Comparison of ENCODE assay signal across 1 cellular context in genomic region chr1:36965301-36966159, GRCh38.
A peak's percentile ranks its signal among the peaks of the same experiment; 100 is the strongest.
TF ChIP-seq lines count a peak whose summit lies in the region.

No MANE protein-coding gene starts in this region.

TF ChIP-seq in HEK293, 187 proteins besides CTCF, POLR2A, EP300 and RAD21 (continued from another document and continues in another):
- TF ChIP-seq ZNF670 (tag by site-specific recombination; IDR thresholded peaks at IDR 0.05; ENCODE audit: low read depth) (no peak), ZNF148 (tag by site-specific recombination; IDR thresholded peaks at IDR 0.05; ENCODE audit: borderline replicate concordance) (0 out of 2 replicates have a peak, but pooled peaks have one; percentile 12), ZNF223 (tag by site-specific recombination; IDR thresholded peaks at IDR 0.05) (no peak), ZNF175 (tag by site-specific recombination; IDR thresholded peaks at IDR 0.05) (no peak), ZXDB (tag by site-specific recombination; IDR thresholded peaks at IDR 0.05) (no peak), TCF7L2 (IDR thresholded peaks at IDR 0.05; ENCODE audit: borderline replicate concordance, low read depth, low read length) (no peak), ZNF701 (tag by site-specific recombination; IDR thresholded peaks at IDR 0.05) (no peak), SCRT2 (tag by site-specific recombination; IDR thresholded peaks at IDR 0.05) (peak; percentile 54; the same call in 1 of the 2 replicates), ZNF645 (tag by site-specific recombination; IDR thresholded peaks at IDR 0.05) (no peak), SP7 (tag by site-specific recombination; IDR thresholded peaks at IDR 0.05) (peak; percentile 94), ELK4 (IDR thresholded peaks at IDR 0.05; ENCODE audit: borderline replicate concordance, low read depth, low read length) (no peak), OVOL3 (tag by site-specific recombination; IDR thresholded peaks at IDR 0.05) (no peak), ZNF23 (tag by site-specific recombination; IDR thresholded peaks at IDR 0.05; ENCODE audit: borderline replicate concordance) (no peak), ZNF146 (tag by site-specific recombination; IDR thresholded peaks at IDR 0.05) (no peak), ZNF266 (tag by site-specific recombination; IDR thresholded peaks at IDR 0.05; ENCODE audit: low read depth) (no peak), ZNF488 (tag by site-specific recombination; IDR thresholded peaks at IDR 0.05) (peak; percentile 78), BCL6B (tag by site-specific recombination; IDR thresholded peaks at IDR 0.05) (peak; percentile 92), ZNF24 (tag by site-specific recombination; IDR thresholded peaks at IDR 0.05) (peak; percentile 84), ZNF202 (tag by site-specific recombination; IDR thresholded peaks at IDR 0.05; ENCODE audit: borderline replicate concordance) (no peak), ZNF843 (tag by site-specific recombination; IDR thresholded peaks at IDR 0.05) (peak; percentile 33; the same call in 1 of the 2 replicates), ZNF433 (tag by site-specific recombination; IDR thresholded peaks at IDR 0.05; ENCODE audit: low read depth) (no peak), ZBTB11 (tag by site-specific recombination; conservative IDR thresholded peaks at IDR 0.05; ENCODE audit: low read depth) (0 out of 2 replicates have a peak, but pooled peaks have one; percentile 12), ZNF121 (tag by site-specific recombination; IDR thresholded peaks at IDR 0.05) (no peak), ZNF280D (tag by site-specific recombination; IDR thresholded peaks at IDR 0.05) (no peak), ZNF394 (tag by site-specific recombination; IDR thresholded peaks at IDR 0.05; ENCODE audit: borderline replicate concordance) (no peak), YY2 (tag by site-specific recombination; IDR thresholded peaks at IDR 0.05) (no peak), ZNF423 (tag by site-specific recombination; IDR thresholded peaks at IDR 0.05) (no peak), ZNF248 (tag by site-specific recombination; IDR thresholded peaks at IDR 0.05) (no peak), ZNF639 (tag by site-specific recombination; IDR thresholded peaks at IDR 0.05) (no peak), REST (tag by site-specific recombination; IDR thresholded peaks at IDR 0.05) (no peak), TSHZ1 (tag by site-specific recombination; IDR thresholded peaks at IDR 0.05; ENCODE audit: borderline replicate concordance) (no peak), HOXD13 (CRISPR knock-in tag; IDR thresholded peaks at IDR 0.05; ENCODE audit: borderline replicate concordance) (no peak)
